ENCODE assay signal across 1 cellular context in genomic region chr21:46189213-46189958, GRCh38.
TF ChIP-seq lines count a peak whose summit lies in the region.

No MANE protein-coding gene starts in this region.

TF ChIP-seq in K562, 482 proteins besides CTCF, POLR2A, EP300 and RAD21 (continued from another document and continues in another):
- no peak for TF ChIP-seq SIRT6 (IDR thresholded peaks at IDR 0.05; ENCODE audit: low read depth, low read length)
- TF ChIP-seq HDAC2 (IDR thresholded peaks at IDR 0.05) = no peak; the same call in 1 of the 2 replicates
- TF ChIP-seq ADNP (tag; IDR thresholded peaks at IDR 0.05) = no peak
- peak; percentile 88 for TF ChIP-seq MXI1 (IDR thresholded peaks at IDR 0.05; ENCODE audit: low read depth, low read length)
- no peak for TF ChIP-seq TEAD4 (IDR thresholded peaks at IDR 0.05; ENCODE audit: low read length)
- no peak for TF ChIP-seq TEAD4 (CRISPR knock-in tag; IDR thresholded peaks at IDR 0.05; ENCODE audit: borderline replicate concordance)
- no peak for TF ChIP-seq ATF1 (CRISPR knock-in tag; IDR thresholded peaks at IDR 0.05)
- 0 out of 2 replicates have a peak, but pooled peaks have one; percentile 0 for TF ChIP-seq ATF1 (tag; IDR thresholded peaks at IDR 0.05)
- 0 out of 2 replicates have a peak, but pooled peaks have one; percentile 29 for TF ChIP-seq EGR1 (conservative IDR thresholded peaks at IDR 0.05)
- TF ChIP-seq EWSR1 (IDR thresholded peaks at IDR 0.05; ENCODE audit: borderline replicate concordance, low read depth, partially characterized antibody) = no peak
- TF ChIP-seq MEF2A (IDR thresholded peaks at IDR 0.05; ENCODE audit: control insufficient read depth, low read depth, low read length) = no peak
- TF ChIP-seq MCM3 (IDR thresholded peaks at IDR 0.05) = no peak
- no peak for TF ChIP-seq ZNF282 (CRISPR knock-in tag; IDR thresholded peaks at IDR 0.05)
- peak; percentile 88 for TF ChIP-seq ZNF384 (IDR thresholded peaks at IDR 0.05; ENCODE audit: low read depth, low read length)
- TF ChIP-seq FIP1L1 (IDR thresholded peaks at IDR 0.05; ENCODE audit: low read depth, low read length, poor library complexity, severe bottlenecking) = no peak
- TF ChIP-seq ZNF766 (CRISPR knock-in tag; conservative IDR thresholded peaks at IDR 0.05) = no peak
- peak; percentile 38 for TF ChIP-seq MGA (IDR thresholded peaks at IDR 0.05)
- TF ChIP-seq ZNF197 (CRISPR knock-in tag; IDR thresholded peaks at IDR 0.05; ENCODE audit: low read depth) = no peak
- no peak for TF ChIP-seq ZNF124 (CRISPR knock-in tag; IDR thresholded peaks at IDR 0.05)
- no peak for TF ChIP-seq ZNF121 (CRISPR knock-in tag; conservative IDR thresholded peaks at IDR 0.05)
- no peak for TF ChIP-seq GATAD2A (IDR thresholded peaks at IDR 0.05)
- TF ChIP-seq FOXK2 (conservative IDR thresholded peaks at IDR 0.05 in 1 of 2, IDR thresholded peaks at IDR 0.05 in 1 of 2; ENCODE audit: low read depth in 2 of 2) = peak; percentile 64 to 72; a peak in 3 of 4 replicates
- TF ChIP-seq, protein P1, sequence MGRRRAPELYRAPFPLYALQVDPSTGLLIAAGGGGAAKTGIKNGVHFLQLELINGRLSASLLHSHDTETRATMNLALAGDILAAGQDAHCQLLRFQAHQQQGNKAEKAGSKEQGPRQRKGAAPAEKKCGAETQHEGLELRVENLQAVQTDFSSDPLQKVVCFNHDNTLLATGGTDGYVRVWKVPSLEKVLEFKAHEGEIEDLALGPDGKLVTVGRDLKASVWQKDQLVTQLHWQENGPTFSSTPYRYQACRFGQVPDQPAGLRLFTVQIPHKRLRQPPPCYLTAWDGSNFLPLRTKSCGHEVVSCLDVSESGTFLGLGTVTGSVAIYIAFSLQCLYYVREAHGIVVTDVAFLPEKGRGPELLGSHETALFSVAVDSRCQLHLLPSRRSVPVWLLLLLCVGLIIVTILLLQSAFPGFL (CRISPR knock-in tag; IDR thresholded peaks at IDR 0.05) = no peak
- no peak for TF ChIP-seq CBFB (CRISPR knock-in tag; IDR thresholded peaks at IDR 0.05)
- TF ChIP-seq ZNF668 (CRISPR knock-in tag; IDR thresholded peaks at IDR 0.05) = no peak
- TF ChIP-seq TFE3 (CRISPR knock-in tag; IDR thresholded peaks at IDR 0.05) = no peak
- TF ChIP-seq, protein P2, sequence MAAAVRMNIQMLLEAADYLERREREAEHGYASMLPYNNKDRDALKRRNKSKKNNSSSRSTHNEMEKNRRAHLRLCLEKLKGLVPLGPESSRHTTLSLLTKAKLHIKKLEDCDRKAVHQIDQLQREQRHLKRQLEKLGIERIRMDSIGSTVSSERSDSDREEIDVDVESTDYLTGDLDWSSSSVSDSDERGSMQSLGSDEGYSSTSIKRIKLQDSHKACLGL (CRISPR knock-in tag; IDR thresholded peaks at IDR 0.05; ENCODE audit: borderline replicate concordance, poor library complexity, severe bottlenecking) = peak; percentile 57
- no peak for TF ChIP-seq TCF15 (CRISPR knock-in tag; IDR thresholded peaks at IDR 0.05)
- TF ChIP-seq ARID4B (CRISPR knock-in tag; IDR thresholded peaks at IDR 0.05) = 0 out of 2 replicates have a peak, but pooled peaks have one; percentile 65
- TF ChIP-seq RBBP5 (IDR thresholded peaks at IDR 0.05; ENCODE audit: borderline replicate concordance, insufficient read depth, low read length, poor library complexity, severe bottlenecking) = no peak
- peak; percentile 54; the same call in 1 of the 2 replicates for TF ChIP-seq SP1 (CRISPR knock-in tag; IDR thresholded peaks at IDR 0.05)
